In genomic region chr16:58536278-58536677, GRCh38 we compare ENCODE assay signal across 22 cellular contexts.
"Had no signal": no experiment of that assay in that cellular context is flagged by ENCODE, and none has a peak within 500 bp of the region (broad histone marks: within the 10 kb centered on the region; RNA-seq: fewer than 3 reads in every experiment).

No MANE protein-coding gene starts in this region.

- FAIRE-seq: K562, RCC 7860 had no signal

- H3K4me1 ChIP-seq: SJSA1 had no signal

- H3K9me3 ChIP-seq: SJSA1 had no signal

- H3K27me3 ChIP-seq: SJSA1 had no signal

- H3K9ac ChIP-seq: KMS-11 had no signal

- H3K4me2 ChIP-seq: KMS-11 had no signal

- DNase-seq: Kasumi-1, MM.1S, NCI-H1092 treated with DMSO at 0.1 percent for 48 hours, NCI-H1436, NCI-H187, NCI-H2029, NCI-H2081 treated with DMSO at 0.1 percent for 48 hours, NCI-H2171, NCI-H226, NCI-H446, NCI-H510A, NCI-H524 treated with DMSO at 0.1 percent for 48 hours, NCI-H69, NCI-H774, Right ventricle myocardium superior, RPMI8226, SIG-M5 had no signal

- H3K27ac ChIP-seq: KMS-11, SJSA1, SK-N-MC had no signal

- H3K4me3 ChIP-seq: K562, SJSA1, SK-N-MC had no signal

- ATAC-seq: K562 had no signal
